Comparison of ENCODE assay signal across 8 cellular contexts in the genomic region with DNA sequence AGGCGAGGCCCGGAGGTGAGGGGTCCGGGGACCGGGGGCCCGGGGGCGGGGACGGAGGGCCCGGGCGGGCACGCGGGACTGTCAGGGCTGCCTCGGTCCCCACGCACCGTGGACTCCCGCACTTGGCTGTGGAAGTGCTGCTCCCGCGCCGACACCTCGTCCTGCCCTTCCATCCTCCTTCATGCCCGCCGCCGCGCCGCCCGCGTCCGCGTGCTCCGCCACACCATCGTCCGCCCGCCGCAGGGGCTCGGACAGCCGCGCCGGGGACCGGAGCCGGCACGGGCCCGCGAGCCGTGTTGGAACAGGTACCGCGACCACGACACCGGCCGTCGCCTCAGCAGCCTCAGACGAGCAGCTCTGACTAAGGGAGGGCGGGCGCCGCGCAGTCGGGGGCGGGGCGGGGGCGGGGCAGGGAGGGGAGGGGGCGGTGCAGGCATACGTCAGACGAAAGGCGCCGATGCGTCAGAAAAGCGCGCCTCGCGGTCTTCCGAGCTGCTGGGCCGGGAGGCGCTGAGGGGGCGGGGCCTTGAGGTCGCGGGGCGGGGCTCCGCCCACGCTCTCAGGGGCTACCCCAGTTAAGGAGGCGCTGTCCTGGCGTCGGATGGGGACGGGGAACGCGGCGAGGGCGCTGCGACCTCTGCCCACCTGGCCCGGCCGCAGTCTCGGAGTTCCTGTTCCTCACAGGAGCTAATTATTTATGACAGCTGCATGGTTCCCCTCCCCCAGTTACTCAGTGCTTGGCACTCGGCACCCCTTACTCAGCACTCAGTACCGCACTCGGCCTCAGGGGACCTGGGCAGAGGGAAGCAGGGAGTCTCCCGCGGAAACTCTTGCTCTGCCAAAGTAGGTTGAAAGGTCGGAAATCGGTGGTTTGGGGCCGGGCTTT. TPM values are rescaled to one million over a fixed set of nuclear protein-coding genes. Genes with fewer than 3 reads are reported as not detected.
DNase-seq lines count a peak whose midpoint lies in the region; ATAC-seq and TF ChIP-seq lines count a peak whose summit lies in the region.

A gene with protein sequence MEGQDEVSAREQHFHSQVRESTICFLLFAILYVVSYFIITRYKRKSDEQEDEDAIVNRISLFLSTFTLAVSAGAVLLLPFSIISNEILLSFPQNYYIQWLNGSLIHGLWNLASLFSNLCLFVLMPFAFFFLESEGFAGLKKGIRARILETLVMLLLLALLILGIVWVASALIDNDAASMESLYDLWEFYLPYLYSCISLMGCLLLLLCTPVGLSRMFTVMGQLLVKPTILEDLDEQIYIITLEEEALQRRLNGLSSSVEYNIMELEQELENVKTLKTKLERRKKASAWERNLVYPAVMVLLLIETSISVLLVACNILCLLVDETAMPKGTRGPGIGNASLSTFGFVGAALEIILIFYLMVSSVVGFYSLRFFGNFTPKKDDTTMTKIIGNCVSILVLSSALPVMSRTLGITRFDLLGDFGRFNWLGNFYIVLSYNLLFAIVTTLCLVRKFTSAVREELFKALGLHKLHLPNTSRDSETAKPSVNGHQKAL (minus strand): TSS at position 363 of the 886 bp plus-strand sequence. CDS start 190 bp downstream, at position 173.

- H2BK12ac ChIP-seq in trophoblast cell (ENCODE audit: low read length), result peak within 1 kb of the TSS; percentile 82

- peak within 1 kb of the TSS; percentile 94 for H2BK5ac ChIP-seq in trophoblast cell (ENCODE audit: low read depth, low read length, poor library complexity)

- in situ Hi-C loops in transverse colon (cut with MboI; ENCODE audit: low pct_ligation_motif_present in 1 of 4, low pct_unique_long_range_greater_than_20kb in 1 of 4, low sequenced_read_pairs in 3 of 4), result no loop called here

- DNase-seq in NCI-H1417 (lab: John Stamatoyannopoulos, UW) (peak; percentile 96 to 99 (median 96)), SW 1271 (lab: John Stamatoyannopoulos, UW) (peak; percentile 81 to 93), cardiac muscle cell (ENCODE audit: low read depth in 1 of 2, low spot score in 1 of 2) (peak; percentile 96 to 97), trophoblast cell (peak; percentile 92 to 95), transverse colon (peak; percentile 96)
- peak; percentile 95 for DNase-seq in activated naive CD8-positive, alpha-beta T cell treated with anti-CD3 and anti-CD28 coated beads, Interleukin-2, amount 50 U/mL, for 24 hours

- H3K9ac ChIP-seq in trophoblast cell (ENCODE audit: low read length), result peak within 1 kb of the TSS; percentile 18

- no peak for TF ChIP-seq EP300 in transverse colon (IDR thresholded peaks at IDR 0.05; ENCODE audit: low read depth)

- peak within 1 kb of the TSS; percentile 99 for H2AFZ ChIP-seq in trophoblast cell (ENCODE audit: insufficient read depth, low read length, poor library complexity)

- peak; percentile 80 for ATAC-seq in HG02759 (IDR thresholded peaks at IDR 0.05; ENCODE audit: unreplicated experiment)
- ATAC-seq in activated naive CD8-positive, alpha-beta T cell treated with anti-CD3 and anti-CD28 coated beads, Interleukin-2, amount 50 U/mL, for 24 hours, result peak; percentile 85

- H3K36me3 Mint-ChIP-seq in activated naive CD8-positive, alpha-beta T cell treated with anti-CD3 and anti-CD28 coated beads, Interleukin-2, amount 50 U/mL, for 24 hours (ENCODE audit: low read depth), result peaks cover 9% of the 10 kb centered on the region

- H3K4me3 ChIP-seq in cardiac muscle cell (peak within 1 kb of the TSS; percentile 80), trophoblast cell (ENCODE audit: low read depth, low read length) (peak within 1 kb of the TSS; percentile 99), transverse colon (peak within 1 kb of the TSS; percentile 67 to 93 (median 82))

- H3K14ac ChIP-seq in trophoblast cell (ENCODE audit: low read length), result peak within 1 kb of the TSS; percentile 99

- intact Hi-C loops in transverse colon (cut with DNase I; ENCODE audit: low total_unique reads), result no loop called here

- no peaks in the 10 kb centered on the region for H3K4me1 ChIP-seq in cardiac muscle cell (ENCODE audit: low read depth)
- peaks cover 0 to 3% of the 10 kb centered on the region in 2 experiments for H3K4me1 ChIP-seq in trophoblast cell (ENCODE audit: control insufficient read depth in 1 of 2, insufficient read depth in 2 of 2, low read length in 2 of 2)
- H3K4me1 ChIP-seq in transverse colon, result peaks cover 11 to 18% (median 15%) of the 10 kb centered on the region in 4 donors

- H3K4me3 Mint-ChIP-seq in activated naive CD8-positive, alpha-beta T cell treated with anti-CD3 and anti-CD28 coated beads, Interleukin-2, amount 50 U/mL, for 24 hours, result peak within 1 kb of the TSS; percentile 88

- H3K4me1 Mint-ChIP-seq in activated naive CD8-positive, alpha-beta T cell treated with anti-CD3 and anti-CD28 coated beads, Interleukin-2, amount 50 U/mL, for 24 hours, result peaks cover 52% of the 10 kb centered on the region

- H3K9me3 Mint-ChIP-seq in activated naive CD8-positive, alpha-beta T cell treated with anti-CD3 and anti-CD28 coated beads, Interleukin-2, amount 50 U/mL, for 24 hours, result no peaks in the 10 kb centered on the region

- TF ChIP-seq CTCF in GM12873 (IDR thresholded peaks at IDR 0.05; ENCODE audit: insufficient read depth, low read depth, low read length, missing control alignments) (peak; percentile 61), cardiac muscle cell (IDR thresholded peaks at IDR 0.05; ENCODE audit: low read depth, low read length) (peak; percentile 36), transverse colon (IDR thresholded peaks at IDR 0.05) (peak; percentile 73 to 99 (median 80))

- H3K79me1 ChIP-seq in trophoblast cell (ENCODE audit: low read length), result peaks cover 10% of the 10 kb centered on the region

- peak within 1 kb of the TSS; percentile 88 for H2AK5ac ChIP-seq in trophoblast cell (ENCODE audit: low read length)

- H3K27me3 Mint-ChIP-seq in activated naive CD8-positive, alpha-beta T cell treated with anti-CD3 and anti-CD28 coated beads, Interleukin-2, amount 50 U/mL, for 24 hours, result no peaks in the 10 kb centered on the region

- H3K27ac Mint-ChIP-seq in activated naive CD8-positive, alpha-beta T cell treated with anti-CD3 and anti-CD28 coated beads, Interleukin-2, amount 50 U/mL, for 24 hours, result peak within 1 kb of the TSS; percentile 87

- no peaks in the 10 kb centered on the region for H3K36me3 ChIP-seq in cardiac muscle cell
- no peaks in the 10 kb centered on the region for H3K36me3 ChIP-seq in trophoblast cell (ENCODE audit: control insufficient read depth in 1 of 2, insufficient read depth in 2 of 2, low read length in 2 of 2)
- no peaks in the 10 kb centered on the region for H3K36me3 ChIP-seq in transverse colon

- no peak within 1 kb of the TSS for H3K23ac ChIP-seq in trophoblast cell (ENCODE audit: low read length)

- peak; percentile 74 for TF ChIP-seq POLR2A in transverse colon (IDR thresholded peaks at IDR 0.05)

- H3K9me3 ChIP-seq in cardiac muscle cell (ENCODE audit: low read depth) (no peaks in the 10 kb centered on the region), trophoblast cell (ENCODE audit: insufficient read depth, low read depth, low read length) (no peaks in the 10 kb centered on the region), transverse colon (no peaks in the 10 kb centered on the region)

- H3K27me3 ChIP-seq in cardiac muscle cell (no peaks in the 10 kb centered on the region), trophoblast cell (ENCODE audit: insufficient read depth, low read length) (no peaks in the 10 kb centered on the region), transverse colon (no peaks in the 10 kb centered on the region)

- H2BK120ac ChIP-seq in trophoblast cell (ENCODE audit: insufficient read depth, low read length, poor library complexity), result peak within 1 kb of the TSS; percentile 76

- H3K4ac ChIP-seq in trophoblast cell (ENCODE audit: low read depth, low read length), result peak within 1 kb of the TSS; percentile 72

- H3K79me2 ChIP-seq in trophoblast cell (ENCODE audit: control insufficient read depth, insufficient read depth, low read length, poor library complexity), result peaks cover 6% of the 10 kb centered on the region

- H4K8ac ChIP-seq in trophoblast cell (ENCODE audit: low read depth, low read length), result peak within 1 kb of the TSS; percentile 92

- peak within 1 kb of the TSS; percentile 98 for H3K18ac ChIP-seq in trophoblast cell (ENCODE audit: low read length)

- H3K4me2 ChIP-seq in trophoblast cell (ENCODE audit: low read length), result peak within 1 kb of the TSS; percentile 87

- H3K27ac ChIP-seq in cardiac muscle cell, result peak within 1 kb of the TSS; percentile 74
- H3K27ac ChIP-seq in trophoblast cell (ENCODE audit: low read depth, low read length), result peak within 1 kb of the TSS; percentile 84
- H3K27ac ChIP-seq in transverse colon, result peak within 1 kb of the TSS; percentile 96 to 99 (median 97)

- no CpG with 5 or more reads among the region's 97 CpGs for WGBS in trophoblast cell (ENCODE audit: extremely low coverage, insufficient coverage, insufficient read length)
- WGBS in transverse colon (ENCODE audit: low coverage in 1 of 2), 2 donors, result 1% methylated on average over 29 of the region's 97 CpGs; no CpG with 5 or more reads in 1 of the 2 donors

- H4K12ac ChIP-seq in trophoblast cell (ENCODE audit: low read depth, low read length), result peak within 1 kb of the TSS; percentile 82

- H4K91ac ChIP-seq in trophoblast cell (ENCODE audit: low read depth, low read length), result peak within 1 kb of the TSS; percentile 91

RNA-seq across cellular contexts. Expression of the gene that starts here (rescaled TPM):
- total RNA-seq in cardiac muscle cell, result 41.1 and 78.0 TPM in 2 replicates
- 49.9 and 62.3 TPM in 2 replicates for polyA plus RNA-seq in cardiac muscle cell
- polyA plus RNA-seq in trophoblast cell (2013), result 25.7 and 29.0 TPM in 2 replicates
- total RNA-seq in transverse colon, result 10 to 100 TPM; 16.7 to 78.1 (median 67.4) TPM

Comparison
In these comparisons a context has a peak if more than half of its experiments do, and no peak if none do; other contexts are left out.
1. Peak in every context shown above with its lines: DNase-seq, ATAC-seq, H3K4me3 ChIP-seq and H3K27ac ChIP-seq.